Comparison of ENCODE assay signal across 15 cellular contexts in the genomic region with DNA sequence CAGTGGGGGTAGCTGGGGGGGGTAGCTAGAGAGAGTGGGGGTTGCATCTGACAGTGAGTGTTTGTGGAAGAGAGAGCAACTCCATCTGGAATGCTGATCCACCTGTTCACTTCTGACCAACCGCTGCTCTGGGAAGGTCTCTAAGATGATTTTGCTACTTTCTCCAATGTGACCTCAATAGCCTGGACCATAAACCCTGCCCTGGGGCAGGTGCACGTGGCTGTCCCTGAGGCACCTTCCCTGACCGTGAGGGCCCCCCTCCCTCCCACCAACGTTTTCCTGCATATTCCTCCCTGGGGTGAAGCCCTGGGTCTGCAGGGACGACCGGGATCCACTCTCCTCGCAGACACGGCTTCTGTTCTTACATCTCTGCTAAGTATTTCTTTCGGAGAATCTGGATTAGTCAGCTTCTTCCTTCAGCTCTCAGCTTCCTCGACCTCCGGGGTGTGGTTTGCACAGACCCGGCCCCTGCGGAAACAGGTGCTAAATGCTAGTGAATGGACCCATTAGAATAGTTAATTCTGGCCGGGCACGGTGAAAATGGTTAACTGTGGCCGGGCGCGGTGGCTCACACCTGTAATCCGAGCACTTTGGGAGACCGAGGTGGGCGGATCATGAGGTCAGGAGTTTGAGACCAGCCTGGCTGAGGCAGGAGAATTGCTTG. TPM values are rescaled to one million over a fixed set of nuclear protein-coding genes. Genes with fewer than 3 reads are reported as not detected.
DNase-seq lines count a peak whose midpoint lies in the region; ATAC-seq and TF ChIP-seq lines count a peak whose summit lies in the region.
"Had no signal": no experiment of that assay in that cellular context is flagged by ENCODE, and none has a peak within 500 bp of the region (broad histone marks: within the 10 kb centered on the region; RNA-seq: fewer than 3 reads in every experiment).

No MANE protein-coding gene starts in this region.

- no peaks in the 10 kb centered on the region for H3K27me3 Mint-ChIP-seq in activated B cell treated with CpG ODN at 0.5 μM for 24 hours

- H3K27me3 ChIP-seq in BLaER1 (no peaks in the 10 kb centered on the region), lower lobe of right lung (ENCODE audit: low read depth) (no peaks in the 10 kb centered on the region)

- TF ChIP-seq CTCF in activated B cell treated with CpG ODN at 0.5 μM for 24 hours (IDR thresholded peaks at IDR 0.05) (no peak), lower lobe of right lung (IDR thresholded peaks at IDR 0.05) (no peak)

- no peaks in the 10 kb centered on the region for H3K4me1 Mint-ChIP-seq in activated B cell treated with CpG ODN at 0.5 μM for 24 hours

- intact Hi-C loops in activated B cell treated with CpG ODN at 0.5 μM for 24 hours (cut with micrococcal nuclease): no loop called here
- intact Hi-C loops in lower lobe of right lung (cut with DNase I): no loop called here

- DNase-seq in activated B cell treated with CpG ODN at 0.5 μM for 24 hours: peak; percentile 13
- peak; percentile 30 for DNase-seq in lower lobe of right lung
- no peak for DNase-seq in midbrain (lab: John Stamatoyannopoulos, UW)
- no peak for DNase-seq in NCI-H1417 treated with DMSO at 0.1 percent for 48 hours (lab: John Stamatoyannopoulos, UW)
- DNase-seq: HFFc6, NCI-H1048, PC-3 had no signal

- H3K36me3 ChIP-seq in BLaER1 (no peaks in the 10 kb centered on the region), lower lobe of right lung (no peaks in the 10 kb centered on the region)
- H3K36me3 ChIP-seq: heart left ventricle had no signal

- POLR2A ChIA-PET in activated B cell treated with CpG ODN at 0.5 μM for 24 hours (lab: Charles Lee): no interaction called here

- H4K20me1 ChIP-seq in BLaER1: no peaks in the 10 kb centered on the region

- H3K27ac ChIP-seq in BLaER1 (peak overlapping the region; percentile 68), lower lobe of right lung (no peak overlapping the region)
- H3K27ac ChIP-seq: heart left ventricle had no signal

- ATAC-seq in GM21619 (IDR thresholded peaks at IDR 0.05; ENCODE audit: unreplicated experiment): peak; percentile 46
- peak; percentile 37 for ATAC-seq in activated B cell treated with CpG ODN at 0.5 μM for 24 hours (ENCODE audit: low read depth)
- no peak for ATAC-seq in lower lobe of right lung
- ATAC-seq in GM18861 (IDR thresholded peaks at IDR 0.05; ENCODE audit: unreplicated experiment): no peak
- ATAC-seq in HG03175 (IDR thresholded peaks at IDR 0.05; ENCODE audit: unreplicated experiment): no peak
- ATAC-seq: heart left ventricle, PC-3, sciatic nerve had no signal

- H3K4me1 ChIP-seq in BLaER1 (peaks cover 68% of the 10 kb centered on the region), lower lobe of right lung (peaks cover 14% of the 10 kb centered on the region)

- H3K36me3 Mint-ChIP-seq in activated B cell treated with CpG ODN at 0.5 μM for 24 hours (ENCODE audit: low read depth): no peaks in the 10 kb centered on the region

- H3K27ac Mint-ChIP-seq in activated B cell treated with CpG ODN at 0.5 μM for 24 hours: no peak overlapping the region
- H3K27ac Mint-ChIP-seq: HFFc6; T-helper 1 cell treated with Interleukin-12 subunit alpha and Interleukin-12 subunit beta and Interleukin-4 antibody, amounts not matched to agents 30 μg/mL and 1 μg/mL, for 36 hours had no signal

- peak overlapping the region; percentile 76 for H3K4me2 ChIP-seq in BLaER1

- H3K4me3 ChIP-seq in BLaER1 (no peak overlapping the region), lower lobe of right lung (no peak overlapping the region)
- H3K4me3 ChIP-seq: heart left ventricle had no signal

- H3K9me3 Mint-ChIP-seq in activated B cell treated with CpG ODN at 0.5 μM for 24 hours: no peaks in the 10 kb centered on the region
- H3K9me3 Mint-ChIP-seq: HFFc6; neural crest cell; T-helper 1 cell treated with Interleukin-12 subunit alpha and Interleukin-12 subunit beta and Interleukin-4 antibody, amounts not matched to agents 30 μg/mL and 1 μg/mL, for 36 hours had no signal

- peak overlapping the region; percentile 35 for H3K4me3 Mint-ChIP-seq in activated B cell treated with CpG ODN at 0.5 μM for 24 hours
- H3K4me3 Mint-ChIP-seq: HFFc6; neural crest cell; T-helper 1 cell treated with Interleukin-12 subunit alpha and Interleukin-12 subunit beta and Interleukin-4 antibody, amounts not matched to agents 30 μg/mL and 1 μg/mL, for 36 hours had no signal

- H3K9ac ChIP-seq in BLaER1: 0 out of 2 replicates have a peak overlapping the region, but pooled peaks have one; percentile 35

- H3K9me3 ChIP-seq in BLaER1 (no peaks in the 10 kb centered on the region), lower lobe of right lung (no peaks in the 10 kb centered on the region)
- H3K9me3 ChIP-seq: heart left ventricle had no signal

- CTCF ChIA-PET in activated B cell treated with CpG ODN at 0.5 μM for 24 hours (lab: Charles Lee): no interaction called here

RNA-seq across cellular contexts. Expression of a gene that starts 21.4 kb away (rescaled TPM):
- 19.5 and 23.8 TPM in 2 replicates for total RNA-seq in activated B cell treated with CpG ODN at 0.5 μM for 24 hours
- 23.7 TPM for total RNA-seq in lower lobe of right lung

RNA-seq across cellular contexts. Expression of a gene that starts 58.8 kb away (rescaled TPM):
- total RNA-seq in activated B cell treated with CpG ODN at 0.5 μM for 24 hours (69.9 and 75.6 TPM in 2 replicates), lower lobe of right lung (47.1 TPM)

Comparison
In these comparisons a context has a peak if more than half of its experiments do, and no peak if none do; other contexts are left out.
1. ATAC-seq: peak in GM21619 (single experiment) and activated B cell treated with CpG ODN at 0.5 μM for 24 hours (single experiment); none in lower lobe of right lung (0 of 2), GM18861 (single experiment) and HG03175 (single experiment).
2. DNase-seq: peak in activated B cell treated with CpG ODN at 0.5 μM for 24 hours (single experiment) and lower lobe of right lung (single experiment); none in midbrain (single experiment) and NCI-H1417 treated with DMSO at 0.1 percent for 48 hours (single experiment).